Comparison of ENCODE assay signal across 9 cellular contexts in genomic region chr1:47232187-47232874, GRCh38. TPM values are rescaled to one million over a fixed set of nuclear protein-coding genes. Genes with fewer than 3 reads are reported as not detected.
DNase-seq lines count a peak whose midpoint lies in the region; ATAC-seq and TF ChIP-seq lines count a peak whose summit lies in the region.
"Had no signal": no experiment of that assay in that cellular context is flagged by ENCODE, and none has a peak within 500 bp of the region (broad histone marks: within the 10 kb centered on the region; RNA-seq: fewer than 3 reads in every experiment).

Gene TAL1, minus strand, starts transcription at chr1:47232225. Its CDS starts 6,337 bp downstream, at chr1:47225888.

- no peak within 1 kb of the TSS for H3K27ac ChIP-seq in WERI-Rb-1
- H3K27ac ChIP-seq in parathyroid adenoma, result peak within 1 kb of the TSS; percentile 61

- DNase-seq in Calu3 (no peak), WERI-Rb-1 (peak; percentile 16), glutamatergic neuron (no peak), cortex of kidney (lab: John Stamatoyannopoulos, UW) (no peak), DMS114 treated with DMSO at 0.1 percent for 48 hours (lab: John Stamatoyannopoulos, UW; ENCODE audit: unreplicated experiment) (no peak)
- DNase-seq: effector CD4-positive, alpha-beta T cell had no signal

- H3K4me3 ChIP-seq in WERI-Rb-1 (ENCODE audit: low read depth, low read length) (peak within 1 kb of the TSS; percentile 35), parathyroid adenoma (ENCODE audit: low read depth, low read length) (peak within 1 kb of the TSS; percentile 20)

- H3K9me3 ChIP-seq in WERI-Rb-1 (ENCODE audit: severe bottlenecking), result no peaks in the 10 kb centered on the region
- no peaks in the 10 kb centered on the region for H3K9me3 ChIP-seq in parathyroid adenoma (ENCODE audit: control insufficient read depth, low read length)

- H3K27ac Mint-ChIP-seq in Calu3 (ENCODE audit: unreplicated experiment), result no peak within 1 kb of the TSS
- peak within 1 kb of the TSS; percentile 78 for H3K27ac Mint-ChIP-seq in glutamatergic neuron (ENCODE audit: unreplicated experiment)

- H3K4me2 ChIP-seq in parathyroid adenoma (ENCODE audit: low read length), result no peak within 1 kb of the TSS

- no TSS peak for BruUV-seq in Calu3 (replicated peaks; lab: Mats Ljungman, UMichigan)

- no peaks in the 10 kb centered on the region for H3K4me1 ChIP-seq in parathyroid adenoma

- intact Hi-C loops in Calu3 (cut with micrococcal nuclease; ENCODE audit: unreplicated experiment), result no loop called here

- H3K79me2 ChIP-seq in parathyroid adenoma, result no peaks in the 10 kb centered on the region

- H3K27me3 Mint-ChIP-seq in Calu3 (ENCODE audit: unreplicated experiment), result no peaks in the 10 kb centered on the region
- peaks cover 56% of the 10 kb centered on the region for H3K27me3 Mint-ChIP-seq in glutamatergic neuron (ENCODE audit: unreplicated experiment)

- CTCF ChIA-PET in Calu3 (lab: Charles Lee), result no interaction called here

- H3K4me1 Mint-ChIP-seq in Calu3 (ENCODE audit: low read depth, unreplicated experiment) (peaks cover 7% of the 10 kb centered on the region), glutamatergic neuron (ENCODE audit: low read depth, unreplicated experiment) (peaks cover 8% of the 10 kb centered on the region)

- H3K36me3 ChIP-seq in WERI-Rb-1 (no peaks in the 10 kb centered on the region), parathyroid adenoma (ENCODE audit: control insufficient read depth, insufficient read depth, low read length) (no peaks in the 10 kb centered on the region)

- ATAC-seq in HG03378 (IDR thresholded peaks at IDR 0.05; ENCODE audit: unreplicated experiment) (no peak), HG02588 (IDR thresholded peaks at IDR 0.05; ENCODE audit: unreplicated experiment) (no peak)

- no peak within 1 kb of the TSS for H2AFZ ChIP-seq in parathyroid adenoma

- no peaks in the 10 kb centered on the region for H3K36me3 Mint-ChIP-seq in Calu3 (ENCODE audit: insufficient read depth, unreplicated experiment)
- H3K36me3 Mint-ChIP-seq in glutamatergic neuron (ENCODE audit: unreplicated experiment), result no peaks in the 10 kb centered on the region

- H3K4me3 Mint-ChIP-seq in Calu3 (ENCODE audit: low read depth, unreplicated experiment) (peak within 1 kb of the TSS; percentile 45), glutamatergic neuron (ENCODE audit: unreplicated experiment) (peak within 1 kb of the TSS; percentile 86)

- no peak for TF ChIP-seq CTCF in Calu3 (IDR thresholded peaks at IDR 0.05; ENCODE audit: unreplicated experiment)
- no peak for TF ChIP-seq CTCF in WERI-Rb-1 (IDR thresholded peaks at IDR 0.05; ENCODE audit: low read depth, low read length)
- no peak for TF ChIP-seq CTCF in glutamatergic neuron (IDR thresholded peaks at IDR 0.05; ENCODE audit: partially characterized antibody, unreplicated experiment)
- TF ChIP-seq CTCF in parathyroid adenoma (IDR thresholded peaks at IDR 0.05), result no peak

- H3K9ac ChIP-seq in parathyroid adenoma, result no peak within 1 kb of the TSS

- H3K27me3 ChIP-seq in WERI-Rb-1 (ENCODE audit: insufficient read depth, low read depth, severe bottlenecking), result peaks cover 64% of the 10 kb centered on the region
- peaks cover 20% of the 10 kb centered on the region for H3K27me3 ChIP-seq in parathyroid adenoma (ENCODE audit: control insufficient read depth, insufficient read depth, low read length)

- no peaks in the 10 kb centered on the region for H3K9me3 Mint-ChIP-seq in Calu3 (ENCODE audit: low read depth, unreplicated experiment)
- H3K9me3 Mint-ChIP-seq in glutamatergic neuron (ENCODE audit: unreplicated experiment), result peaks cover 15% of the 10 kb centered on the region

RNA-seq across cellular contexts. Expression of gene TAL1, which starts in this region (rescaled TPM):
- total RNA-seq in Calu3 (2022) (not detected in 2 replicates), glutamatergic neuron (ENCODE audit: unreplicated experiment) (2.1 TPM)
